1 cellular context compared by ENCODE assay signal in the genomic region with DNA sequence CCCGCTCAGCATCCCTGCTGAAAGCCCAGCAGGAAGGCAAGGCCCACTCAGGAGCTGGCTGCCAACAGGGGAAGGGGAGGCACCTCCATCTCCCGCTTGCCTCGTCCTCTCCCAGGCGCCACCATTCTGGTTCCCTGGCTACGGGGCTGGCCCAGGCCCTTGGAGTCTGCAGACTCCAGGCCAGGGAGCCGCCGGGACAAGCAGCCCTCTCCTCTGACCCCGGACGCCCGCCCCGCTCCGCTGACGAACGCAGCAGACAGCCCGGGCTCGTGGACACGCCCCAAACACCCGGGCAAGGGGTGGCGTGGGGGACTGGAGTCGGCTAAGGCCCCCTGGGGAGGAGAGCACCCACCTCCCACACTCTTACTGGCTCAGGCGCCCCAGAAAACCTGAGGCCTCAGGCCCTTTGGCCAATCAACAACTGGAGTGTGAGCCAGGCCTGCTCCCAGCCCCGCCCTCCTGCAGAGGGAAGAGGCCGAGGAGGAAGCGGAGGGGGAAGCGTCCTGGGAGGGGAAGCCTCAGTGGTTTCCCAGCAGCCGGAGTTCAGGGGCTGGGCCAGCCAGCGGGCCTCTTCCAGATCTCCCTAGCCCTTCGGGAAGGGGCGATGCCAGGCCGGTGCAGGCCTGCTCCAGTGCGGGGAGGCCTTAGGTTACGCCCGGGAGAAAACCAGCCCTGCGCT.
TF ChIP-seq lines count a peak whose summit lies in the region.

No MANE protein-coding gene starts in this region.

TF ChIP-seq in GM23338, 12 proteins besides CTCF, POLR2A, EP300 and RAD21 (continued from another document):
- TF ChIP-seq, protein P1, sequence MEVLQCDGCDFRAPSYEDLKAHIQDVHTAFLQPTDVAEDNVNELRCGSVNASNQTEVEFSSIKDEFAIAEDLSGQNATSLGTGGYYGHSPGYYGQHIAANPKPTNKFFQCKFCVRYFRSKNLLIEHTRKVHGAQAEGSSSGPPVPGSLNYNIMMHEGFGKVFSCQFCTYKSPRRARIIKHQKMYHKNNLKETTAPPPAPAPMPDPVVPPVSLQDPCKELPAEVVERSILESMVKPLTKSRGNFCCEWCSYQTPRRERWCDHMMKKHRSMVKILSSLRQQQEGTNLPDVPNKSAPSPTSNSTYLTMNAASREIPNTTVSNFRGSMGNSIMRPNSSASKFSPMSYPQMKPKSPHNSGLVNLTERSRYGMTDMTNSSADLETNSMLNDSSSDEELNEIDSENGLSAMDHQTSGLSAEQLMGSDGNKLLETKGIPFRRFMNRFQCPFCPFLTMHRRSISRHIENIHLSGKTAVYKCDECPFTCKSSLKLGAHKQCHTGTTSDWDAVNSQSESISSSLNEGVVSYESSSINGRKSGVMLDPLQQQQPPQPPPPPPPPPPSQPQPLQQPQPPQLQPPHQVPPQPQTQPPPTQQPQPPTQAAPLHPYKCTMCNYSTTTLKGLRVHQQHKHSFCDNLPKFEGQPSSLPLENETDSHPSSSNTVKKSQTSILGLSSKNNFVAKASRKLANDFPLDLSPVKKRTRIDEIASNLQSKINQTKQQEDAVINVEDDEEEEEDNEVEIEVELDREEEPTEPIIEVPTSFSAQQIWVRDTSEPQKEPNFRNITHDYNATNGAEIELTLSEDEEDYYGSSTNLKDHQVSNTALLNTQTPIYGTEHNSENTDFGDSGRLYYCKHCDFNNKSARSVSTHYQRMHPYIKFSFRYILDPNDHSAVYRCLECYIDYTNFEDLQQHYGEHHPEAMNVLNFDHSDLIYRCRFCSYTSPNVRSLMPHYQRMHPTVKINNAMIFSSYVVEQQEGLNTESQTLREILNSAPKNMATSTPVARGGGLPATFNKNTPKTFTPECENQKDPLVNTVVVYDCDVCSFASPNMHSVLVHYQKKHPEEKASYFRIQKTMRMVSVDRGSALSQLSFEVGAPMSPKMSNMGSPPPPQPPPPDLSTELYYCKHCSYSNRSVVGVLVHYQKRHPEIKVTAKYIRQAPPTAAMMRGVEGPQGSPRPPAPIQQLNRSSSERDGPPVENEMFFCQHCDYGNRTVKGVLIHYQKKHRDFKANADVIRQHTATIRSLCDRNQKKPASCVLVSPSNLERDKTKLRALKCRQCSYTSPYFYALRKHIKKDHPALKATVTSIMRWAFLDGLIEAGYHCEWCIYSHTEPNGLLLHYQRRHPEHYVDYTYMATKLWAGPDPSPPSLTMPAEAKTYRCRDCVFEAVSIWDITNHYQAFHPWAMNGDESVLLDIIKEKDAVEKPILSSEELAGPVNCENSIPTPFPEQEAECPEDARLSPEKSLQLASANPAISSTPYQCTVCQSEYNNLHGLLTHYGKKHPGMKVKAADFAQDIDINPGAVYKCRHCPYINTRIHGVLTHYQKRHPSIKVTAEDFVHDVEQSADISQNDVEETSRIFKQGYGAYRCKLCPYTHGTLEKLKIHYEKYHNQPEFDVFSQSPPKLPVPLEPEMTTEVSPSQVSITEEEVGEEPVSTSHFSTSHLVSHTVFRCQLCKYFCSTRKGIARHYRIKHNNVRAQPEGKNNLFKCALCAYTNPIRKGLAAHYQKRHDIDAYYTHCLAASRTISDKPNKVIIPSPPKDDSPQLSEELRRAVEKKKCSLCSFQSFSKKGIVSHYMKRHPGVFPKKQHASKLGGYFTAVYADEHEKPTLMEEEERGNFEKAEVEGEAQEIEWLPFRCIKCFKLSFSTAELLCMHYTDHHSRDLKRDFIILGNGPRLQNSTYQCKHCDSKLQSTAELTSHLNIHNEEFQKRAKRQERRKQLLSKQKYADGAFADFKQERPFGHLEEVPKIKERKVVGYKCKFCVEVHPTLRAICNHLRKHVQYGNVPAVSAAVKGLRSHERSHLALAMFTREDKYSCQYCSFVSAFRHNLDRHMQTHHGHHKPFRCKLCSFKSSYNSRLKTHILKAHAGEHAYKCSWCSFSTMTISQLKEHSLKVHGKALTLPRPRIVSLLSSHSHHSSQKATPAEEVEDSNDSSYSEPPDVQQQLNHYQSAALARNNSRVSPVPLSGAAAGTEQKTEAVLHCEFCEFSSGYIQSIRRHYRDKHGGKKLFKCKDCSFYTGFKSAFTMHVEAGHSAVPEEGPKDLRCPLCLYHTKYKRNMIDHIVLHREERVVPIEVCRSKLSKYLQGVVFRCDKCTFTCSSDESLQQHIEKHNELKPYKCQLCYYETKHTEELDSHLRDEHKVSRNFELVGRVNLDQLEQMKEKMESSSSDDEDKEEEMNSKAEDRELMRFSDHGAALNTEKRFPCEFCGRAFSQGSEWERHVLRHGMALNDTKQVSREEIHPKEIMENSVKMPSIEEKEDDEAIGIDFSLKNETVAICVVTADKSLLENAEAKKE (CRISPR knock-in tag; IDR thresholded peaks at IDR 0.05), result no peak
- TF ChIP-seq JUNB (IDR thresholded peaks at IDR 0.05; ENCODE audit: unreplicated experiment), result no peak
TF ChIP-seq in GM23338: peak in this region for 2.
